Comparison of ENCODE assay signal across 9 cellular contexts in genomic region chr16:58264961-58265479, GRCh38. TPM values are rescaled to one million over a fixed set of nuclear protein-coding genes. Genes with fewer than 3 reads are reported as not detected.
A peak's percentile ranks its signal among the peaks of the same experiment; 100 is the strongest.
DNase-seq lines count a peak whose midpoint lies in the region; ATAC-seq and TF ChIP-seq lines count a peak whose summit lies in the region.
"Had no signal": no experiment of that assay in that cellular context is flagged by ENCODE, and none has a peak within 500 bp of the region (broad histone marks: within the 10 kb centered on the region; RNA-seq: fewer than 3 reads in every experiment).

No MANE protein-coding gene starts in this region.

- no peaks in the 10 kb centered on the region for H3K9me3 Mint-ChIP-seq in CD8-positive, alpha-beta memory T cell
- H3K9me3 Mint-ChIP-seq in endothelial cell (ENCODE audit: unreplicated experiment) (no peaks in the 10 kb centered on the region), endodermal cell (no peaks in the 10 kb centered on the region)

- peak overlapping the region; percentile 38 for H3K27ac ChIP-seq in CD8-positive, alpha-beta memory T cell (ENCODE audit: low read depth, low read length)
- H3K27ac ChIP-seq in mesenchymal stem cell (ENCODE audit: low read length, poor library complexity, severe bottlenecking) (peak overlapping the region; percentile 9), gastroesophageal sphincter (no peak overlapping the region), endodermal cell (ENCODE audit: low read depth, low read length) (no peak overlapping the region)

- peak overlapping the region; percentile 60 for H2AFZ ChIP-seq in mesenchymal stem cell (ENCODE audit: low read depth, low read length)

- no peaks in the 10 kb centered on the region for H3K27me3 ChIP-seq in CD8-positive, alpha-beta memory T cell (ENCODE audit: insufficient read depth, low read length, poor library complexity, severe bottlenecking)
- H3K27me3 ChIP-seq in mesenchymal stem cell (ENCODE audit: control insufficient read depth in 1 of 2, insufficient read depth in 1 of 2, low read length in 2 of 2), result no peaks in the 10 kb centered on the region
- H3K27me3 ChIP-seq in gastroesophageal sphincter, result no peaks in the 10 kb centered on the region
- H3K27me3 ChIP-seq in endodermal cell (ENCODE audit: control insufficient read depth, insufficient read depth, low read length, poor library complexity, severe bottlenecking), result no peaks in the 10 kb centered on the region

- no peak for DNase-seq in CD8-positive, alpha-beta memory T cell
- peak; percentile 83 for DNase-seq in HT1080 (ENCODE audit: low read depth)
- peak; percentile 81 for DNase-seq in amniotic epithelial cell (ENCODE audit: low read depth)
- peak; percentile 79 for DNase-seq in mesenchymal stem cell
- DNase-seq in endothelial cell (ENCODE audit: low spot score), result no peak
- DNase-seq in endodermal cell, result no peak
- DNase-seq: activated naive CD4-positive, alpha-beta T cell had no signal

- peak overlapping the region; percentile 47 for H2AK5ac ChIP-seq in mesenchymal stem cell (ENCODE audit: low read length, severe bottlenecking)

- CTCF ChIA-PET in CD8-positive, alpha-beta memory T cell (lab: Charles Lee), result no interaction called here

- peak overlapping the region; percentile 88 for H4K8ac ChIP-seq in mesenchymal stem cell (ENCODE audit: low read length)

- H4K91ac ChIP-seq in mesenchymal stem cell (ENCODE audit: low read length), result peak overlapping the region; percentile 54

- no peaks in the 10 kb centered on the region for H3K9me3 ChIP-seq in CD8-positive, alpha-beta memory T cell (ENCODE audit: low read length)
- H3K9me3 ChIP-seq in mesenchymal stem cell (ENCODE audit: control insufficient read depth, low read length) (no peaks in the 10 kb centered on the region), gastroesophageal sphincter (no peaks in the 10 kb centered on the region), endodermal cell (ENCODE audit: control insufficient read depth, low read length) (no peaks in the 10 kb centered on the region)

- no peak overlapping the region for H2BK5ac ChIP-seq in mesenchymal stem cell (ENCODE audit: low read depth, low read length, poor library complexity, severe bottlenecking)

- H3K14ac ChIP-seq in mesenchymal stem cell (ENCODE audit: low read length in 2 of 2), result no peak overlapping the region

- H3K23ac ChIP-seq in mesenchymal stem cell (ENCODE audit: low read length in 2 of 2), result peak overlapping the region in 1 of 2 experiments; percentile 7

- H2BK15ac ChIP-seq in mesenchymal stem cell (ENCODE audit: low read depth, poor library complexity, severe bottlenecking), result peak overlapping the region; percentile 12

- H3K4me1 Mint-ChIP-seq in CD8-positive, alpha-beta memory T cell, result peaks cover 6 to 9% (median 8%) of the 10 kb centered on the region in 3 donors
- H3K4me1 Mint-ChIP-seq in endothelial cell (ENCODE audit: unreplicated experiment) (peaks cover 6% of the 10 kb centered on the region), endodermal cell (peaks cover under 1% of the 10 kb centered on the region)

- no peak overlapping the region for H3K4me2 ChIP-seq in mesenchymal stem cell (ENCODE audit: low read length, poor library complexity, severe bottlenecking)

- H3K27me3 Mint-ChIP-seq in CD8-positive, alpha-beta memory T cell, result peaks cover 2 to 8% of the 10 kb centered on the region in 2 donors
- H3K27me3 Mint-ChIP-seq in endothelial cell (ENCODE audit: unreplicated experiment) (peaks cover 3% of the 10 kb centered on the region), endodermal cell (ENCODE audit: insufficient read depth) (no peaks in the 10 kb centered on the region)

- no peaks in the 10 kb centered on the region for H3K36me3 Mint-ChIP-seq in CD8-positive, alpha-beta memory T cell
- H3K36me3 Mint-ChIP-seq in endothelial cell (ENCODE audit: low read depth, unreplicated experiment), result peaks cover 6% of the 10 kb centered on the region
- H3K36me3 Mint-ChIP-seq in endodermal cell (ENCODE audit: low read depth), result peaks cover 18% of the 10 kb centered on the region

- peak overlapping the region in 5 of 8 donors; percentile 4 to 51 (median 17) for H3K27ac Mint-ChIP-seq in CD8-positive, alpha-beta memory T cell
- no peak overlapping the region for H3K27ac Mint-ChIP-seq in endothelial cell (ENCODE audit: unreplicated experiment)
- H3K27ac Mint-ChIP-seq in endodermal cell, result no peak overlapping the region

- H3K4me3 ChIP-seq in CD8-positive, alpha-beta memory T cell (ENCODE audit: low read length), result no peak overlapping the region
- H3K4me3 ChIP-seq in mesenchymal stem cell (ENCODE audit: insufficient read depth in 1 of 2, low read depth in 1 of 2, low read length in 2 of 2) (no peak overlapping the region), gastroesophageal sphincter (no peak overlapping the region), endodermal cell (ENCODE audit: low read length) (no peak overlapping the region)

- peak overlapping the region in 1 of 7 donors; percentile 66 for H3K4me3 Mint-ChIP-seq in CD8-positive, alpha-beta memory T cell
- no peak overlapping the region for H3K4me3 Mint-ChIP-seq in endothelial cell (ENCODE audit: unreplicated experiment)
- H3K4me3 Mint-ChIP-seq in endodermal cell, result no peak overlapping the region

- ATAC-seq in gastroesophageal sphincter (no peak), GM18520 (IDR thresholded peaks at IDR 0.05; ENCODE audit: unreplicated experiment) (no peak)

- no peak for TF ChIP-seq EP300 in gastroesophageal sphincter (IDR thresholded peaks at IDR 0.05)

- peak overlapping the region; percentile 27 for H2BK120ac ChIP-seq in mesenchymal stem cell (ENCODE audit: low read depth, low read length)

- H3K79me1 ChIP-seq in mesenchymal stem cell (replicated peaks; ENCODE audit: low read length, poor library complexity, severe bottlenecking), result no peaks in the 10 kb centered on the region

- no peaks in the 10 kb centered on the region for H3K36me3 ChIP-seq in CD8-positive, alpha-beta memory T cell (ENCODE audit: insufficient read depth, low read length)
- H3K36me3 ChIP-seq in mesenchymal stem cell (ENCODE audit: control insufficient read depth in 1 of 2, insufficient read depth in 2 of 2, low read depth in 1 of 2, low read length in 2 of 2) (peaks cover 0 to 21% of the 10 kb centered on the region in 2 experiments), gastroesophageal sphincter (peaks cover 0 to 37% of the 10 kb centered on the region in 2 donors), endodermal cell (ENCODE audit: control insufficient read depth, insufficient read depth, low read length) (no peaks in the 10 kb centered on the region)

- peak overlapping the region; percentile 28 to 64 for H3K18ac ChIP-seq in mesenchymal stem cell (ENCODE audit: low read depth in 1 of 2, low read length in 2 of 2)

- no peak overlapping the region for H2BK12ac ChIP-seq in mesenchymal stem cell (ENCODE audit: low read length in 2 of 2)

- no peak for TF ChIP-seq POLR2A in gastroesophageal sphincter (IDR thresholded peaks at IDR 0.05)

- POLR2A ChIA-PET in CD8-positive, alpha-beta memory T cell (lab: Charles Lee), result no interaction called here

- no peak for TF ChIP-seq CTCF in gastroesophageal sphincter (IDR thresholded peaks at IDR 0.05)
- no peak for TF ChIP-seq CTCF in endothelial cell (IDR thresholded peaks at IDR 0.05; ENCODE audit: unreplicated experiment)
- TF ChIP-seq CTCF in endodermal cell (conservative IDR thresholded peaks at IDR 0.05), result no peak

- H3K4me1 ChIP-seq in CD8-positive, alpha-beta memory T cell (ENCODE audit: insufficient read depth, low read length), result no peaks in the 10 kb centered on the region
- H3K4me1 ChIP-seq in mesenchymal stem cell (ENCODE audit: control insufficient read depth, insufficient read depth, low read depth, low read length) (peaks cover 1% of the 10 kb centered on the region), gastroesophageal sphincter (peaks cover 0 to 7% (median 0%) of the 10 kb centered on the region in 3 donors), endodermal cell (ENCODE audit: control insufficient read depth, insufficient read depth, low read length) (no peaks in the 10 kb centered on the region)

- WGBS in mesenchymal stem cell, result 82% methylated on average over 4 of the region's 4 CpGs
- WGBS in gastroesophageal sphincter (ENCODE audit: low coverage in 1 of 2), 2 donors, result 55 to 90% methylated on average over 2 to 3 of the region's 4 CpGs
- WGBS in endodermal cell (ENCODE audit: insufficient coverage in 1 of 2, insufficient read length in 1 of 2), 2 experiments, result 88 to 92% methylated on average over 3 to 4 of the region's 4 CpGs

- no peak overlapping the region for H3K4ac ChIP-seq in mesenchymal stem cell (ENCODE audit: low read depth in 1 of 2, low read length in 2 of 2)

- H3K9ac ChIP-seq in mesenchymal stem cell (ENCODE audit: low read length) (peak overlapping the region; percentile 68), endodermal cell (ENCODE audit: extremely low read depth, low read length, poor library complexity, severe bottlenecking) (no peak overlapping the region)

RNA-seq across cellular contexts. Expression of gene PRSS54, which starts 29.8 kb away (rescaled TPM):
- not detected for total RNA-seq in CD8-positive, alpha-beta memory T cell
- not detected for polyA plus RNA-seq in CD8-positive, alpha-beta memory T cell
- not detected in 2 replicates for total RNA-seq in HT1080 (2014; rRNA removed; shearing (Covaris generic))
- polyA plus RNA-seq in HT1080 (2015; cell fraction: cytosol; rRNA removed), result not detected in 2 replicates
- not detected in 2 replicates for polyA plus RNA-seq in HT1080 (2015; cell fraction: nucleus; rRNA removed)
- not detected for polyA plus RNA-seq in mesenchymal stem cell (2013, experiment 1 of 2)
- not detected for polyA plus RNA-seq in mesenchymal stem cell (2013, experiment 2 of 2)
- not detected for total RNA-seq in gastroesophageal sphincter
- not detected for total RNA-seq in endothelial cell (ENCODE audit: unreplicated experiment)
- not detected for total RNA-seq in endodermal cell
- not detected for polyA plus RNA-seq in endodermal cell (2013, experiment 1 of 2)
- not detected for polyA plus RNA-seq in endodermal cell (2013, experiment 2 of 2)

Comparison
In these comparisons a context has a peak if more than half of its experiments do, and no peak if none do; other contexts are left out.
1. DNase-seq: peak in HT1080 (single experiment), amniotic epithelial cell (single experiment) and mesenchymal stem cell (single experiment); none in CD8-positive, alpha-beta memory T cell (0 of 5), endothelial cell (single experiment) and endodermal cell (single experiment).
2. H3K27ac ChIP-seq: peak in CD8-positive, alpha-beta memory T cell (single experiment) and mesenchymal stem cell (single experiment); none in gastroesophageal sphincter (0 of 4) and endodermal cell (single experiment).
3. H3K27ac Mint-ChIP-seq: peak in CD8-positive, alpha-beta memory T cell (5 of 8); none in endothelial cell (single experiment) and endodermal cell (single experiment).